In genomic region chr1:59041878-59042277, GRCh38 we compare ENCODE assay signal across 19 cellular contexts.
DNase-seq lines count a peak whose midpoint lies in the region; ATAC-seq and TF ChIP-seq lines count a peak whose summit lies in the region.
"Had no signal": no experiment of that assay in that cellular context is flagged by ENCODE, and none has a peak within 500 bp of the region (broad histone marks: within the 10 kb centered on the region; RNA-seq: fewer than 3 reads in every experiment).

No MANE protein-coding gene starts in this region.

- peak overlapping the region; percentile 38 for H2AFZ ChIP-seq in GM23248
- H2AFZ ChIP-seq in SK-N-SH (ENCODE audit: low read depth), result peak overlapping the region; percentile 0; the same call in 1 of the 2 replicates

- intact Hi-C loops in sciatic nerve (cut with DNase I) (no loop called here), dorsolateral prefrontal cortex (cut with DNase I) (no loop called here), lower lobe of right lung (cut with DNase I) (no loop called here)

- TF ChIP-seq CTCF in SK-N-SH (IDR thresholded peaks at IDR 0.05) (peak; percentile 41), dorsolateral prefrontal cortex (IDR thresholded peaks at IDR 0.05 in 54 of 56, conservative IDR thresholded peaks at IDR 0.05 in 2 of 56; ENCODE audit: low read depth in 1 of 56, partially characterized antibody in 56 of 56) (no peak), lower lobe of right lung (IDR thresholded peaks at IDR 0.05) (no peak)

- no peaks in the 10 kb centered on the region for H3K9me2 ChIP-seq in GM23248 (ENCODE audit: insufficient read depth)
- H3K9me2 ChIP-seq in SK-N-SH, result no peaks in the 10 kb centered on the region

- CTCF ChIA-PET in SK-N-SH (lab: Yijun Ruan, JAX), result interaction anchor here (1.2 kb wide), 1 partner anchor 657 kb away, joined by 5 read pairs; no protein-coding TSS in a partner anchor

- TF ChIP-seq EP300 in SK-N-SH (IDR thresholded peaks at IDR 0.05; ENCODE audit: borderline replicate concordance in 1 of 2, low read depth in 1 of 2, low read length in 1 of 2), result no peak

- H3K36me3 ChIP-seq in GM23248 (ENCODE audit: low read depth) (no peaks in the 10 kb centered on the region), SK-N-SH (replicated peaks in 1 of 2; ENCODE audit: control insufficient read depth in 1 of 2, insufficient read depth in 2 of 2, low read length in 1 of 2) (no peaks in the 10 kb centered on the region), lower lobe of right lung (no peaks in the 10 kb centered on the region)
- H3K36me3 ChIP-seq: HAP-1, heart right ventricle had no signal

- peak; percentile 20; the same call in 1 of the 2 replicates for TF ChIP-seq RAD21 in SK-N-SH (IDR thresholded peaks at IDR 0.05; ENCODE audit: low read length)

- H4K20me1 ChIP-seq in GM23248 (ENCODE audit: insufficient read depth), result no peaks in the 10 kb centered on the region
- no peaks in the 10 kb centered on the region for H4K20me1 ChIP-seq in SK-N-SH (ENCODE audit: insufficient read depth)

- H3K27ac ChIP-seq in GM23248 (peak overlapping the region; percentile 12), SK-N-SH (ENCODE audit: low read depth in 2 of 2, low read length in 1 of 2) (peak overlapping the region; percentile 8 to 80; a peak in 3 of 4 replicates), dorsolateral prefrontal cortex (no peak overlapping the region), lower lobe of right lung (no peak overlapping the region)

- H3K79me2 ChIP-seq in GM23248 (ENCODE audit: insufficient read depth), result no peaks in the 10 kb centered on the region
- no peaks in the 10 kb centered on the region for H3K79me2 ChIP-seq in SK-N-SH (ENCODE audit: insufficient read depth)

- no peaks in the 10 kb centered on the region for H3K27me3 ChIP-seq in GM23248 (replicated peaks; ENCODE audit: insufficient read depth)
- no peaks in the 10 kb centered on the region for H3K27me3 ChIP-seq in SK-N-SH (ENCODE audit: insufficient read depth)
- no peaks in the 10 kb centered on the region for H3K27me3 ChIP-seq in dorsolateral prefrontal cortex
- no peaks in the 10 kb centered on the region for H3K27me3 ChIP-seq in lower lobe of right lung (ENCODE audit: low read depth)
- H3K27me3 ChIP-seq: heart right ventricle had no signal

- in situ Hi-C loops in GM23248 (cut with MboI), result no loop called here

- H3K9me3 ChIP-seq in GM23248 (ENCODE audit: low read depth), result no peaks in the 10 kb centered on the region
- H3K9me3 ChIP-seq in SK-N-SH, result no peaks in the 10 kb centered on the region
- H3K9me3 ChIP-seq in lower lobe of right lung, result no peaks in the 10 kb centered on the region
- H3K9me3 ChIP-seq: HAP-1, heart right ventricle had no signal

- POLR2A ChIA-PET in SK-N-SH (lab: Yijun Ruan, JAX), result no interaction called here

- DNase-seq in GM23248, result peak; percentile 32
- DNase-seq in SK-N-SH, result no peak
- peak; percentile 56 for DNase-seq in fibroblast of gingiva (ENCODE audit: low read depth)
- no peak for DNase-seq in sciatic nerve (ENCODE audit: low spot score)
- DNase-seq in dorsolateral prefrontal cortex, result no peak
- DNase-seq in lower lobe of right lung, result no peak
- DNase-seq: activated CD8-positive, alpha-beta memory T cell treated with anti-CD3 and anti-CD28 coated beads, Interleukin-2, amount 10 ng/mL, durations not matched to agents 7 days and 5 days; activated naive CD4-positive, alpha-beta T cell treated with Interleukin-2 at 50 U/mL for 16 hours; CD4-positive, CD25-positive, alpha-beta regulatory T cell; endodermal cell; heart right ventricle; kidney; NCI-H1105; NCI-H2227 treated with DMSO at 0.1 percent for 48 hours; stimulated activated CD4-positive, alpha-beta T cell treated with anti-CD3 and anti-CD28 coated beads, Interleukin-15, amount 100 ng/mL, for 24 hours had no signal

- H3K4me2 ChIP-seq in GM23248 (ENCODE audit: unreplicated experiment) (peak overlapping the region; percentile 15), SK-N-SH (no peak overlapping the region)

- ATAC-seq in sciatic nerve (peak; percentile 8), HG03025 (IDR thresholded peaks at IDR 0.05; ENCODE audit: low FRiP score, unreplicated experiment) (no peak), GM18868 (IDR thresholded peaks at IDR 0.05; ENCODE audit: unreplicated experiment) (no peak), lower lobe of right lung (no peak)
- ATAC-seq: activated CD8-positive, alpha-beta memory T cell treated with anti-CD3 and anti-CD28 coated beads, Interleukin-2, amount 10 ng/mL, durations not matched to agents 7 days and 5 days; K562 had no signal

- H3K4me1 ChIP-seq in GM23248 (ENCODE audit: insufficient read depth), result peaks cover 50% of the 10 kb centered on the region
- peaks cover 8 to 25% of the 10 kb centered on the region in 2 experiments for H3K4me1 ChIP-seq in SK-N-SH (ENCODE audit: control insufficient read depth in 1 of 2, insufficient read depth in 2 of 2, low read depth in 1 of 2, low read length in 1 of 2)
- peaks cover 26% of the 10 kb centered on the region for H3K4me1 ChIP-seq in lower lobe of right lung
- H3K4me1 ChIP-seq: HAP-1 had no signal

- H3K4me3 ChIP-seq in GM23248 (no peak overlapping the region), SK-N-SH (ENCODE audit: low read depth in 2 of 2, low read length in 1 of 2) (no peak overlapping the region), dorsolateral prefrontal cortex (no peak overlapping the region), lower lobe of right lung (no peak overlapping the region)
- H3K4me3 ChIP-seq: HAP-1, heart right ventricle, K562 had no signal

- peaks cover 34% of the 10 kb centered on the region for H3F3A ChIP-seq in GM23248 (ENCODE audit: insufficient read depth)
- peaks cover 12% of the 10 kb centered on the region for H3F3A ChIP-seq in SK-N-SH (replicated peaks; ENCODE audit: insufficient read depth)

- WGBS in GM23248 (ENCODE audit: low coverage in 1 of 2, low lambda C conversion rate in 2 of 2, missing lambda C conversion rate in 2 of 2), 2 experiments, result 60 to 61% methylated on average over 4 of the region's 4 CpGs
- 88% methylated on average over 4 of the region's 4 CpGs for WGBS in SK-N-SH (ENCODE audit: low lambda C conversion rate)

- no peak overlapping the region for H3K9ac ChIP-seq in GM23248
- no peak overlapping the region; the same call in 1 of the 2 replicates for H3K9ac ChIP-seq in SK-N-SH

TF ChIP-seq in SK-N-SH, 30 proteins besides CTCF, POLR2A, EP300 and RAD21 (continues in another document):
- TF ChIP-seq MAX (IDR thresholded peaks at IDR 0.05; ENCODE audit: low read depth) (no peak), REST (IDR thresholded peaks at IDR 0.05; ENCODE audit: low read depth, low read length) (no peak), GATA2 (CRISPR knock-in tag; IDR thresholded peaks at IDR 0.05) (no peak), NRF1 (IDR thresholded peaks at IDR 0.05; ENCODE audit: low read depth, low read length) (no peak), TCF12 (IDR thresholded peaks at IDR 0.05) (no peak), SMC3 (IDR thresholded peaks at IDR 0.05; ENCODE audit: low read depth, low read length) (no peak), SIN3A (IDR thresholded peaks at IDR 0.05; ENCODE audit: borderline replicate concordance, low read depth, low read length) (no peak), USF1 (IDR thresholded peaks at IDR 0.05; ENCODE audit: borderline replicate concordance, low read depth) (no peak), TAF1 (IDR thresholded peaks at IDR 0.05; ENCODE audit: borderline replicate concordance, low read depth, low read length) (no peak), MXI1 (IDR thresholded peaks at IDR 0.05; ENCODE audit: low read depth, low read length) (no peak), JUND (IDR thresholded peaks at IDR 0.05) (no peak), IRF3 (IDR thresholded peaks at IDR 0.05; ENCODE audit: low read depth, low read length) (no peak)

Comparison
In these comparisons a context has a peak if more than half of its experiments do, and no peak if none do; other contexts are left out.
1. DNase-seq: peak in GM23248 (single experiment) and fibroblast of gingiva (single experiment); none in SK-N-SH (single experiment), sciatic nerve (single experiment), dorsolateral prefrontal cortex (0 of 10) and lower lobe of right lung (single experiment).
2. H3K27ac ChIP-seq: peak in GM23248 (single experiment) and SK-N-SH (2 of 2); none in dorsolateral prefrontal cortex (0 of 59) and lower lobe of right lung (single experiment).